ENCODE assay signal across 8 cellular contexts in the genomic region with DNA sequence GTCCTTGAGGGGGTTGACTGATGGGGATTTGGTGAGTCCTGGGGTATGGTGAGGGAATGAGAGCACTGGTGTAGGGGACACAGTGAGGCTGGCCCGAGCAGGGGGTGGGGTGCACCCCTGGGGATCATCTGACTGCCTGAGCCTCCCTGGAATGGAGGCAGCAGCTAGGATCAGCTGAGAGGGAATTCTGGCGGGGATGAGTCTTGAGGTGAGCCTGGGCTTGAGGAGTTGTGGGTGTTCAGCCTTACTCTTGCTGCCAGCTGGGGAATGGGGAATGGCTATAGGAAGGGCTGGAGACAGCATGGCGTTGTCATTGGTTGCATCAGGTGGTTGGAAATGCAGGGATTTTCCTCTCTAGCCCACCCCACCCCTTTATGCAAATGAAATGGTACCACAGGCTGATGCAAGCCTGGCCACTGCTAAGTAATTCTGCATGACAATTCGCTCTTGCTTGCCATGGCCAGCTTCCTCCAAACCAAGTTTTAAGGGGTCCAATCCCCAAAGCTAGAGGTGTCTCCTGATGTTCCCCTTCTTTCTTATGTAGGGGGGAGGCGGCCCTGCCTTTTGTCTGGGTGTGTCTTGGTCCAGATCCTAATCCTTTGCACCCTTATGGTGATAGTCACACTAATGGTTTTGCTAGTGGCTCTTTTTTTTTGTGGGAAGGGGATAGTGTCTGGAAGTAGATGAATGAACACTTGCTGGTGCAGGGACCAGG. TPM values are rescaled to one million over a fixed set of nuclear protein-coding genes. Genes with fewer than 3 reads are reported as not detected.
A peak's percentile ranks its signal among the peaks of the same experiment; 100 is the strongest.
DNase-seq lines count a peak whose midpoint lies in the region; ATAC-seq, FAIRE-seq and TF ChIP-seq lines count a peak whose summit lies in the region.

No MANE protein-coding gene starts in this region.

- peak; percentile 69 for DNase-seq in activated CD4-positive, alpha-beta T cell treated with anti-CD3 and anti-CD28 coated beads for 48 hours
- DNase-seq in activated CD4-positive, alpha-beta T cell treated with anti-CD3 and anti-CD28 coated beads, Interleukin-2, amount 50 U/mL, for 4 hours = no peak
- DNase-seq in keratinocyte (ENCODE audit: low read depth, low spot score) (no peak), NCI-H1436 treated with DMSO at 0.1 percent for 48 hours (lab: John Stamatoyannopoulos, UW) (no peak), HTR-8/SVneo (ENCODE audit: insufficient read length, low spot score) (no peak)

- H3K9me3 ChIP-seq in HUES64 (ENCODE audit: insufficient read depth, low read depth, low read length) (no peaks in the 10 kb centered on the region), keratinocyte (ENCODE audit: control insufficient read depth, low read depth, low read length) (no peaks in the 10 kb centered on the region)

- dilution Hi-C loops in keratinocyte (cut with MboI; ENCODE audit: extremely low pct_ligation_motif_present, low sequenced_read_pairs) = no loop called here

- no peak for ATAC-seq in HG03159 (IDR thresholded peaks at IDR 0.05; ENCODE audit: unreplicated experiment)

- H3K4me1 Mint-ChIP-seq in activated naive CD4-positive, alpha-beta T cell treated with anti-CD3 and anti-CD28 coated beads, Interleukin-2, amount 50 U/mL, for 24 hours = peaks cover 47% of the 10 kb centered on the region

- peaks cover 21% of the 10 kb centered on the region for H3K36me3 Mint-ChIP-seq in activated naive CD4-positive, alpha-beta T cell treated with anti-CD3 and anti-CD28 coated beads, Interleukin-2, amount 50 U/mL, for 24 hours

- peak overlapping the region; percentile 99 for H3K27ac Mint-ChIP-seq in activated naive CD4-positive, alpha-beta T cell treated with anti-CD3 and anti-CD28 coated beads, Interleukin-2, amount 50 U/mL, for 24 hours

- H3K9me3 Mint-ChIP-seq in activated naive CD4-positive, alpha-beta T cell treated with anti-CD3 and anti-CD28 coated beads, Interleukin-2, amount 50 U/mL, for 24 hours = no peaks in the 10 kb centered on the region

- no peak for TF ChIP-seq CTCF in keratinocyte (optimal IDR thresholded peaks at IDR 0.05 in 1 of 3, IDR thresholded peaks at IDR 0.05 in 1 of 3, conservative IDR thresholded peaks at IDR 0.05 in 1 of 3; ENCODE audit: extremely low read depth in 1 of 3, insufficient read depth in 2 of 3, low read length in 3 of 3)

- peaks cover 2% of the 10 kb centered on the region for H3K9me1 ChIP-seq in keratinocyte (ENCODE audit: control insufficient read depth, extremely low read depth, insufficient read depth, low read length)

- H3K9ac ChIP-seq in HUES64 (ENCODE audit: low read depth, low read length) (peak overlapping the region; percentile 73), keratinocyte (ENCODE audit: control insufficient read depth, extremely low read depth, insufficient read depth, low read length) (peak overlapping the region; percentile 77)

- H3K4me3 ChIP-seq in HUES64 (ENCODE audit: low read length) (peak overlapping the region; percentile 73), keratinocyte (ENCODE audit: control insufficient read depth in 2 of 3, extremely low read depth in 1 of 3, insufficient read depth in 2 of 3, low read depth in 1 of 3, low read length in 3 of 3) (peak overlapping the region in 2 of 3 experiments; percentile 54 to 72)

- no peaks in the 10 kb centered on the region for H3K27me3 ChIP-seq in HUES64 (ENCODE audit: insufficient read depth, low read length)
- no peaks in the 10 kb centered on the region for H3K27me3 ChIP-seq in keratinocyte (ENCODE audit: control insufficient read depth, extremely low read depth, insufficient read depth, low read length)

- FAIRE-seq in keratinocyte (lab: Jason Lieb, UNC) (peak; percentile 71), HTR-8/SVneo (lab: Jason Lieb, UNC) (no peak)

- peak overlapping the region; percentile 93 for H3K27ac ChIP-seq in HUES64 (ENCODE audit: low read depth, low read length)
- peak overlapping the region; percentile 93 for H3K27ac ChIP-seq in keratinocyte (ENCODE audit: control insufficient read depth, insufficient read depth, low read length)

- peak overlapping the region; percentile 67 for H3K4me2 ChIP-seq in keratinocyte (ENCODE audit: control insufficient read depth, extremely low read depth, insufficient read depth, low read depth, low read length)

- H4K20me1 ChIP-seq in keratinocyte (ENCODE audit: control insufficient read depth, extremely low read depth, insufficient read depth, low read length) = peaks cover 20% of the 10 kb centered on the region

- H3K36me3 ChIP-seq in HUES64 (ENCODE audit: insufficient read depth, low read length) = peaks cover 68% of the 10 kb centered on the region
- H3K36me3 ChIP-seq in keratinocyte (ENCODE audit: control insufficient read depth in 2 of 2, extremely low read depth in 1 of 2, insufficient read depth in 2 of 2, low read length in 2 of 2) = peaks cover 42 to 74% of the 10 kb centered on the region in 2 experiments

- H3K4me1 ChIP-seq in HUES64 (ENCODE audit: insufficient read depth, low read length) (peaks cover 43% of the 10 kb centered on the region), keratinocyte (ENCODE audit: control insufficient read depth, extremely low read depth, insufficient read depth, low read length) (peaks cover 54% of the 10 kb centered on the region)

- no peak overlapping the region for H2AFZ ChIP-seq in keratinocyte (ENCODE audit: control insufficient read depth, low read length)

- H3K79me2 ChIP-seq in keratinocyte (ENCODE audit: control insufficient read depth, insufficient read depth, low read length) = peaks cover 79% of the 10 kb centered on the region

- WGBS in HUES64 = 27% methylated on average over 5 of the region's 5 CpGs

- H3K4me3 Mint-ChIP-seq in activated naive CD4-positive, alpha-beta T cell treated with anti-CD3 and anti-CD28 coated beads, Interleukin-2, amount 50 U/mL, for 24 hours = peak overlapping the region; percentile 72

- H3K27me3 Mint-ChIP-seq in activated naive CD4-positive, alpha-beta T cell treated with anti-CD3 and anti-CD28 coated beads, Interleukin-2, amount 50 U/mL, for 24 hours = no peaks in the 10 kb centered on the region

RNA-seq across cellular contexts. Expression of a gene that starts 7.5 kb away (rescaled TPM):
- 101 TPM for polyA plus RNA-seq in HUES64 (2013, experiment 1 of 2)
- polyA plus RNA-seq in HUES64 (2013, experiment 2 of 2) = 104 TPM
- polyA plus RNA-seq in keratinocyte = 169 to 284 TPM (median 208 TPM) in 3 replicates
- polyA plus RNA-seq in keratinocyte (2011; ENCODE audit: low read depth) = 179 TPM
- polyA plus RNA-seq in keratinocyte (2011; cell fraction: cytosol; rRNA removed) = 112 TPM in 2 replicates
- polyA plus RNA-seq in keratinocyte (2011; cell fraction: nucleus; rRNA removed) = 514 and 591 TPM in 2 replicates
- 152 and 178 TPM in 2 replicates for polyA plus RNA-seq in keratinocyte (2012; ENCODE audit: low replicate concordance)
- polyA minus RNA-seq in keratinocyte = 167 to 352 TPM (median 217 TPM) in 3 replicates
- 115 TPM for polyA minus RNA-seq in keratinocyte (2011; cell fraction: cytosol; rRNA and poly(A)+ RNA removed)
- polyA minus RNA-seq in keratinocyte (2011; cell fraction: nucleus; rRNA and poly(A)+ RNA removed) = 374 and 414 TPM in 2 replicates

RNA-seq across cellular contexts. Expression of a gene that starts 18.1 kb away (rescaled TPM):
- 0.70 TPM for polyA plus RNA-seq in HUES64 (2013, experiment 1 of 2)
- polyA plus RNA-seq in HUES64 (2013, experiment 2 of 2) = 1.2 TPM
- 11.1 to 18.0 TPM (median 12.5 TPM) in 3 replicates for polyA plus RNA-seq in keratinocyte
- polyA plus RNA-seq in keratinocyte (2011; ENCODE audit: low read depth) = 13.4 TPM
- 19.8 and 23.7 TPM in 2 replicates for polyA plus RNA-seq in keratinocyte (2011; cell fraction: cytosol; rRNA removed)
- polyA plus RNA-seq in keratinocyte (2011; cell fraction: nucleus; rRNA removed) = 14.8 and 16.3 TPM in 2 replicates
- 16.5 and 17.2 TPM in 2 replicates for polyA plus RNA-seq in keratinocyte (2012; ENCODE audit: low replicate concordance)
- polyA minus RNA-seq in keratinocyte = 7.2 to 11.6 TPM (median 9.0 TPM) in 3 replicates
- polyA minus RNA-seq in keratinocyte (2011; cell fraction: cytosol; rRNA and poly(A)+ RNA removed) = 13.8 TPM
- 3.0 and 7.2 TPM in 2 replicates for polyA minus RNA-seq in keratinocyte (2011; cell fraction: nucleus; rRNA and poly(A)+ RNA removed)

RNA-seq across cellular contexts. Expression of a gene that starts 45.6 kb away (rescaled TPM):
- 153 TPM for polyA plus RNA-seq in HUES64 (2013, experiment 1 of 2)
- polyA plus RNA-seq in HUES64 (2013, experiment 2 of 2) = 173 TPM
- polyA plus RNA-seq in keratinocyte = 20.7 to 49.4 TPM (median 42.3 TPM) in 3 replicates
- 23.4 TPM for polyA plus RNA-seq in keratinocyte (2011; ENCODE audit: low read depth)
- 40.7 and 53.0 TPM in 2 replicates for polyA plus RNA-seq in keratinocyte (2011; cell fraction: cytosol; rRNA removed)
- polyA plus RNA-seq in keratinocyte (2011; cell fraction: nucleus; rRNA removed) = 25.2 and 26.8 TPM in 2 replicates
- 44.3 and 74.9 TPM in 2 replicates for polyA plus RNA-seq in keratinocyte (2012; ENCODE audit: low replicate concordance)
- 5.7 to 20.2 TPM (median 7.7 TPM) in 3 replicates for polyA minus RNA-seq in keratinocyte
- polyA minus RNA-seq in keratinocyte (2011; cell fraction: cytosol; rRNA and poly(A)+ RNA removed) = 20.0 TPM
- polyA minus RNA-seq in keratinocyte (2011; cell fraction: nucleus; rRNA and poly(A)+ RNA removed) = 7.0 and 9.9 TPM in 2 replicates

RNA-seq across cellular contexts. Expression of a gene that starts 51.9 kb away (rescaled TPM):
- 15.4 TPM for polyA plus RNA-seq in HUES64 (2013, experiment 1 of 2)
- 16.5 TPM for polyA plus RNA-seq in HUES64 (2013, experiment 2 of 2)
- 20.8 to 23.9 TPM (median 21.0 TPM) in 3 replicates for polyA plus RNA-seq in keratinocyte
- 3.6 TPM for polyA plus RNA-seq in keratinocyte (2011; ENCODE audit: low read depth)
- polyA plus RNA-seq in keratinocyte (2011; cell fraction: cytosol; rRNA removed) = 16.1 and 19.0 TPM in 2 replicates
- polyA plus RNA-seq in keratinocyte (2011; cell fraction: nucleus; rRNA removed) = 20.9 and 21.5 TPM in 2 replicates
- 16.2 and 19.5 TPM in 2 replicates for polyA plus RNA-seq in keratinocyte (2012; ENCODE audit: low replicate concordance)
- polyA minus RNA-seq in keratinocyte = 14.6 to 23.8 TPM (median 16.5 TPM) in 3 replicates
- 12.7 TPM for polyA minus RNA-seq in keratinocyte (2011; cell fraction: cytosol; rRNA and poly(A)+ RNA removed)
- polyA minus RNA-seq in keratinocyte (2011; cell fraction: nucleus; rRNA and poly(A)+ RNA removed) = 8.5 and 13.4 TPM in 2 replicates
